In genomic region chr15:40421246-40422157, GRCh38 we compare ENCODE assay signal across 8 cellular contexts. TPM values are rescaled to one million over a fixed set of nuclear protein-coding genes. Genes with fewer than 3 reads are reported as not detected.
DNase-seq lines count a peak whose midpoint lies in the region; TF ChIP-seq lines count a peak whose summit lies in the region.

No MANE protein-coding gene starts in this region.

- TF ChIP-seq POLR2A in tibial nerve (IDR thresholded peaks at IDR 0.05), result no peak

- H2AFZ ChIP-seq in parathyroid adenoma, result no peak overlapping the region

- H3K4me3 ChIP-seq in parathyroid adenoma (ENCODE audit: low read depth, low read length) (no peak overlapping the region), tibial nerve (no peak overlapping the region)

- WGBS in tibial nerve, 2 donors, result 14% methylated on average over 30 to 31 of the region's 31 CpGs

- H3K27me3 ChIP-seq in parathyroid adenoma (ENCODE audit: control insufficient read depth, insufficient read depth, low read length) (no peaks in the 10 kb centered on the region), tibial nerve (no peaks in the 10 kb centered on the region)

- H3K27ac ChIP-seq in parathyroid adenoma (no peak overlapping the region), tibial nerve (no peak overlapping the region)

- peak; percentile 30 for DNase-seq in SKM-1 treated with dmso at 0.1 percent for 144 hours (lab: John Stamatoyannopoulos, UW; ENCODE audit: unreplicated experiment)
- DNase-seq in SKM-1 (lab: John Stamatoyannopoulos, UW; ENCODE audit: unreplicated experiment), result no peak
- DNase-seq in HPDE6-E6E7 (ENCODE audit: extremely low spot score), result peak; percentile 71
- DNase-seq in SHP77 (lab: John Stamatoyannopoulos, UW), result peak; percentile 48 to 60
- DNase-seq in activated effector memory CD4-positive, alpha-beta T cell treated with anti-CD3 and anti-CD28 coated beads, Interleukin-2, amount 50 U/mL, for 16 hours, result peak; percentile 93
- DNase-seq in germinal center (ENCODE audit: low spot score), result peak; percentile 82
- peak; percentile 51 to 69 for DNase-seq in tibial nerve (ENCODE audit: low spot score in 2 of 2)

- H3K4me2 ChIP-seq in parathyroid adenoma (ENCODE audit: low read length), result peak overlapping the region; percentile 45

- peak in 1 of 2 donors; percentile 36 for TF ChIP-seq EP300 in tibial nerve (IDR thresholded peaks at IDR 0.05)

- TF ChIP-seq CTCF in parathyroid adenoma (IDR thresholded peaks at IDR 0.05) (peak; percentile 89), tibial nerve (IDR thresholded peaks at IDR 0.05) (peak; percentile 88 to 95 (median 93))

- no peaks in the 10 kb centered on the region for H3K79me2 ChIP-seq in parathyroid adenoma

- H3K36me3 ChIP-seq in parathyroid adenoma (ENCODE audit: control insufficient read depth, insufficient read depth, low read length) (no peaks in the 10 kb centered on the region), tibial nerve (peaks cover 0 to 40% (median 0%) of the 10 kb centered on the region in 3 donors)

- H3K9me3 ChIP-seq in parathyroid adenoma (ENCODE audit: control insufficient read depth, low read length), result no peaks in the 10 kb centered on the region
- no peaks in the 10 kb centered on the region for H3K9me3 ChIP-seq in tibial nerve

- H3K9ac ChIP-seq in parathyroid adenoma, result no peak overlapping the region

- peaks cover 3% of the 10 kb centered on the region for H3K4me1 ChIP-seq in parathyroid adenoma
- H3K4me1 ChIP-seq in tibial nerve, result peaks cover 0 to 21% (median 2%) of the 10 kb centered on the region in 4 donors

RNA-seq across cellular contexts. Expression of gene IVD, which starts 15.9 kb away (rescaled TPM):
- 10 to 100 TPM; 62.8 to 88.6 (median 76.7) TPM for total RNA-seq in tibial nerve

RNA-seq across cellular contexts. Expression of gene BAHD1, which starts 19.3 kb away (rescaled TPM):
- 10 to 100 TPM; 12.3 to 25.5 (median 16.2) TPM for total RNA-seq in tibial nerve

RNA-seq across cellular contexts. Expression of gene KNSTRN, which starts 39.0 kb away (rescaled TPM):
- 1 to 10 TPM; 3.3 to 7.1 (median 4.2) TPM for total RNA-seq in tibial nerve

RNA-seq across cellular contexts. Expression of gene CHST14, which starts 49.3 kb away (rescaled TPM):
- total RNA-seq in tibial nerve, result 10 to 100 TPM in 3 of 4 donors, 1 to 10 TPM in 1; 5.7 to 27.8 (median 15.4) TPM
